In the genomic region with DNA sequence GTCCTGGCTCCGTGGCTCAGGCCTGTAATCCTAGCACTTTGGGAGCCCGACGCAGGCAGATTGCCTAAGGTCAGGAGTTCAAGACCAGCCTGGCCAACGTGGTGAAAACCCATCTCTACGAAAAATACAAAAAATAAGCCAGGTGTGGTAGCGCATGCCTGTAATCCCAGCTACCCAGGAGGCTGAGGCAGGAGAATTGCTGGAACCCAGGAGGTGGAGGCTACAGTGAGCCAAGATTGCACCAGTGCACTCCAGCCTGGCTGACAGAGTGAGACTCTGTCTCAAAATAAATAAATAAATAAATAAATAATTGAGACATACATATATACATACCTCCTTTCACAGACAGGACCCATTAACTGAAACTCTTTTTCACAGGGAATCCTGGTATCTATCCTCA, we compare ENCODE assay signal across 1 cellular context.
TF ChIP-seq lines count a peak whose summit lies in the region.

No MANE protein-coding gene starts in this region.

TF ChIP-seq in HepG2, 621 proteins besides CTCF, POLR2A, EP300 and RAD21:
- TF ChIP-seq FOXO1 (CRISPR knock-in tag; IDR thresholded peaks at IDR 0.05) (0 out of 2 replicates have a peak, but pooled peaks have one; percentile 14), SRY (CRISPR knock-in tag; IDR thresholded peaks at IDR 0.05) (0 out of 2 replicates have a peak, but pooled peaks have one; percentile 52), ZMYM2 (CRISPR knock-in tag; IDR thresholded peaks at IDR 0.05) (peak; percentile 64; the same call in 1 of the 2 replicates), DMAP1 (CRISPR knock-in tag; IDR thresholded peaks at IDR 0.05) (0 out of 2 replicates have a peak, but pooled peaks have one; percentile 41), RNF219 (CRISPR knock-in tag; IDR thresholded peaks at IDR 0.05) (0 out of 2 replicates have a peak, but pooled peaks have one; percentile 10), ZNF605 (CRISPR knock-in tag; IDR thresholded peaks at IDR 0.05) (peak; percentile 60; the same call in 1 of the 2 replicates), ZNF547 (CRISPR knock-in tag; IDR thresholded peaks at IDR 0.05) (peak; percentile 40; the same call in 1 of the 2 replicates), ZNF770 (CRISPR knock-in tag; IDR thresholded peaks at IDR 0.05) (peak; percentile 89), ZMYM3 (CRISPR knock-in tag; IDR thresholded peaks at IDR 0.05) (peak; percentile 43; the same call in 1 of the 2 replicates), ZNF224 (CRISPR knock-in tag; IDR thresholded peaks at IDR 0.05) (0 out of 2 replicates have a peak, but pooled peaks have one; percentile 48), MTA3 (CRISPR knock-in tag; IDR thresholded peaks at IDR 0.05) (0 out of 2 replicates have a peak, but pooled peaks have one; percentile 23), ZNF598 (CRISPR knock-in tag; IDR thresholded peaks at IDR 0.05; ENCODE audit: borderline replicate concordance) (peak; percentile 38; the same call in 1 of the 2 replicates), ERF (CRISPR knock-in tag; IDR thresholded peaks at IDR 0.05) (0 out of 2 replicates have a peak, but pooled peaks have one; percentile 28), CENPX (CRISPR knock-in tag; IDR thresholded peaks at IDR 0.05) (0 out of 2 replicates have a peak, but pooled peaks have one; percentile 16), KAT7 (CRISPR knock-in tag; IDR thresholded peaks at IDR 0.05; ENCODE audit: borderline replicate concordance) (0 out of 2 replicates have a peak, but pooled peaks have one; percentile 19), NRL (CRISPR knock-in tag; IDR thresholded peaks at IDR 0.05; ENCODE audit: borderline replicate concordance) (peak; percentile 19; the same call in 1 of the 2 replicates), FOXK1 (CRISPR knock-in tag; IDR thresholded peaks at IDR 0.05; ENCODE audit: borderline replicate concordance, low read depth) (0 out of 2 replicates have a peak, but pooled peaks have one; percentile 37), ZNF18 (CRISPR knock-in tag; IDR thresholded peaks at IDR 0.05; ENCODE audit: insufficient replicate concordance) (peak; percentile 39), NCOA2 (CRISPR knock-in tag; IDR thresholded peaks at IDR 0.05) (peak; percentile 9; the same call in 1 of the 2 replicates)
- TF ChIP-seq, protein P1, sequence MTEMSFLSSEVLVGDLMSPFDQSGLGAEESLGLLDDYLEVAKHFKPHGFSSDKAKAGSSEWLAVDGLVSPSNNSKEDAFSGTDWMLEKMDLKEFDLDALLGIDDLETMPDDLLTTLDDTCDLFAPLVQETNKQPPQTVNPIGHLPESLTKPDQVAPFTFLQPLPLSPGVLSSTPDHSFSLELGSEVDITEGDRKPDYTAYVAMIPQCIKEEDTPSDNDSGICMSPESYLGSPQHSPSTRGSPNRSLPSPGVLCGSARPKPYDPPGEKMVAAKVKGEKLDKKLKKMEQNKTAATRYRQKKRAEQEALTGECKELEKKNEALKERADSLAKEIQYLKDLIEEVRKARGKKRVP (CRISPR knock-in tag; IDR thresholded peaks at IDR 0.05): 0 out of 4 replicates have a peak, but pooled peaks of 1 of the 2 experiments have one; percentile 32
- TF ChIP-seq, protein P2, sequence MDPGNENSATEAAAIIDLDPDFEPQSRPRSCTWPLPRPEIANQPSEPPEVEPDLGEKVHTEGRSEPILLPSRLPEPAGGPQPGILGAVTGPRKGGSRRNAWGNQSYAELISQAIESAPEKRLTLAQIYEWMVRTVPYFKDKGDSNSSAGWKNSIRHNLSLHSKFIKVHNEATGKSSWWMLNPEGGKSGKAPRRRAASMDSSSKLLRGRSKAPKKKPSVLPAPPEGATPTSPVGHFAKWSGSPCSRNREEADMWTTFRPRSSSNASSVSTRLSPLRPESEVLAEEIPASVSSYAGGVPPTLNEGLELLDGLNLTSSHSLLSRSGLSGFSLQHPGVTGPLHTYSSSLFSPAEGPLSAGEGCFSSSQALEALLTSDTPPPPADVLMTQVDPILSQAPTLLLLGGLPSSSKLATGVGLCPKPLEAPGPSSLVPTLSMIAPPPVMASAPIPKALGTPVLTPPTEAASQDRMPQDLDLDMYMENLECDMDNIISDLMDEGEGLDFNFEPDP (CRISPR knock-in tag; conservative IDR thresholded peaks at IDR 0.05): 0 out of 2 replicates have a peak, but pooled peaks have one; percentile 67
- TF ChIP-seq, protein P3, sequence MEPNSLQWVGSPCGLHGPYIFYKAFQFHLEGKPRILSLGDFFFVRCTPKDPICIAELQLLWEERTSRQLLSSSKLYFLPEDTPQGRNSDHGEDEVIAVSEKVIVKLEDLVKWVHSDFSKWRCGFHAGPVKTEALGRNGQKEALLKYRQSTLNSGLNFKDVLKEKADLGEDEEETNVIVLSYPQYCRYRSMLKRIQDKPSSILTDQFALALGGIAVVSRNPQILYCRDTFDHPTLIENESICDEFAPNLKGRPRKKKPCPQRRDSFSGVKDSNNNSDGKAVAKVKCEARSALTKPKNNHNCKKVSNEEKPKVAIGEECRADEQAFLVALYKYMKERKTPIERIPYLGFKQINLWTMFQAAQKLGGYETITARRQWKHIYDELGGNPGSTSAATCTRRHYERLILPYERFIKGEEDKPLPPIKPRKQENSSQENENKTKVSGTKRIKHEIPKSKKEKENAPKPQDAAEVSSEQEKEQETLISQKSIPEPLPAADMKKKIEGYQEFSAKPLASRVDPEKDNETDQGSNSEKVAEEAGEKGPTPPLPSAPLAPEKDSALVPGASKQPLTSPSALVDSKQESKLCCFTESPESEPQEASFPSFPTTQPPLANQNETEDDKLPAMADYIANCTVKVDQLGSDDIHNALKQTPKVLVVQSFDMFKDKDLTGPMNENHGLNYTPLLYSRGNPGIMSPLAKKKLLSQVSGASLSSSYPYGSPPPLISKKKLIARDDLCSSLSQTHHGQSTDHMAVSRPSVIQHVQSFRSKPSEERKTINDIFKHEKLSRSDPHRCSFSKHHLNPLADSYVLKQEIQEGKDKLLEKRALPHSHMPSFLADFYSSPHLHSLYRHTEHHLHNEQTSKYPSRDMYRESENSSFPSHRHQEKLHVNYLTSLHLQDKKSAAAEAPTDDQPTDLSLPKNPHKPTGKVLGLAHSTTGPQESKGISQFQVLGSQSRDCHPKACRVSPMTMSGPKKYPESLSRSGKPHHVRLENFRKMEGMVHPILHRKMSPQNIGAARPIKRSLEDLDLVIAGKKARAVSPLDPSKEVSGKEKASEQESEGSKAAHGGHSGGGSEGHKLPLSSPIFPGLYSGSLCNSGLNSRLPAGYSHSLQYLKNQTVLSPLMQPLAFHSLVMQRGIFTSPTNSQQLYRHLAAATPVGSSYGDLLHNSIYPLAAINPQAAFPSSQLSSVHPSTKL (CRISPR knock-in tag; IDR thresholded peaks at IDR 0.05): 0 out of 2 replicates have a peak, but pooled peaks have one; percentile 28
